In the genomic region with DNA sequence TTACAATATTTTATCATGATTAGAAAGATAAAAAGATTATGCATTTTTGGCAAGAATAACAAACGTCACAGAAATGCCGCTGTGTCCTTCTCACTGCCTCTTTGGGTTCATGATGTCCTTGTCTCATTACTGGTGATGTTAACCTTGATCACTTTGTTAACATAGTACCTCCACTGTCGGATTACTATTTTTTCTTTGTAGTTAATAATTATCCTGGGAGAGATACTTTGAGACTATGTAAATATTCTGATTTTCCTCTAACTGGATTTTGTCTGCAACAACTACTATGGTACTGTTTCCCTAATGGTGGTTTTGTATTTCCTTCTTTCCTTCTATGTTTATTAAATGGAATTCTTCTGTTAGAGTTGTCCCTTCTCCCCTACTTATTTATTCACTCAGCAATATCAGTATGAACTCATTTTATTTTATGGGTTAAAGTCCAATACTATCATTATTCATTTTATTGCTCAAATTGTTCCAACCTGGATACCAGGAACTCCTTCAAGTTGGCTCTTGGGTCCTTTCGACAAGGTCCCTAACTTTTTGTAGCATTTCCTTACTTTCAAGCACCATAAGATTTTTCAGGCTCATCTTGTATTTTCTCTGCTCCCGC, we compare ENCODE assay signal across 26 cellular contexts. TPM values are rescaled to one million over a fixed set of nuclear protein-coding genes. Genes with fewer than 3 reads are reported as not detected.
DNase-seq lines count a peak whose midpoint lies in the region; ATAC-seq and TF ChIP-seq lines count a peak whose summit lies in the region.
"Had no signal": no experiment of that assay in that cellular context is flagged by ENCODE, and none has a peak within 500 bp of the region (broad histone marks: within the 10 kb centered on the region; RNA-seq: fewer than 3 reads in every experiment).

No MANE protein-coding gene starts in this region.

- POLR2A ChIA-PET in activated B cell treated with CpG ODN at 0.5 μM for 24 hours (lab: Charles Lee): no interaction called here

- ATAC-seq in activated B cell treated with CpG ODN at 0.5 μM for 24 hours (ENCODE audit: low read depth) (no peak), gastrocnemius medialis (no peak)
- ATAC-seq: PC-3; stimulated activated memory B cell treated with anti-CD40 and anti-IgM and Interleukin-4, amounts not matched to agents 10 μg/mL and 1 μg/mL and 100 μg/mL, for 72 hours had no signal

- H4K20me1 ChIP-seq in hepatocyte (ENCODE audit: insufficient read depth, poor library complexity, severe bottlenecking): peaks cover 54% of the 10 kb centered on the region

- peaks cover 52% of the 10 kb centered on the region for H3K4me1 Mint-ChIP-seq in activated B cell treated with CpG ODN at 0.5 μM for 24 hours

- CTCF ChIA-PET in activated B cell treated with CpG ODN at 0.5 μM for 24 hours (lab: Charles Lee): no interaction called here

- no peaks in the 10 kb centered on the region for H3K9me2 ChIP-seq in hepatocyte (replicated peaks; ENCODE audit: insufficient read depth)

- H3K9me3 ChIP-seq in hepatocyte (ENCODE audit: low read depth): no peaks in the 10 kb centered on the region
- H3K9me3 ChIP-seq in gastrocnemius medialis: no peaks in the 10 kb centered on the region
- no peaks in the 10 kb centered on the region for H3K9me3 ChIP-seq in HAP-1
- H3K9me3 ChIP-seq: sigmoid colon, suprapubic skin had no signal

- H3K79me2 ChIP-seq in hepatocyte: peaks cover 87% of the 10 kb centered on the region

- in situ Hi-C loops in gastrocnemius medialis (cut with MboI; ENCODE audit: low sequenced_read_pairs in 4 of 4): loop anchor here in 2 of 4 donors (10.0 kb wide), 2 partner anchors 81 to 291 kb away; a partner anchor contains a TSS
- in situ Hi-C loops in HAP-1 (cut with MboI; ENCODE audit: low sequenced_read_pairs): loop anchor here (5.0 kb wide), 1 partner anchor 299 kb away; no protein-coding TSS in a partner anchor

- H3K27ac Mint-ChIP-seq in activated B cell treated with CpG ODN at 0.5 μM for 24 hours: peak overlapping the region; percentile 27
- H3K27ac Mint-ChIP-seq: activated naive CD4-positive, alpha-beta T cell treated with anti-CD3 and anti-CD28 coated beads, Interleukin-2, amount 50 U/mL, for 24 hours; activated T-cell treated with anti-CD3 and anti-CD28 coated beads, Interleukin-2, amount 50 U/mL, for 24 hours; nephron progenitor cell had no signal

- H3K36me3 ChIP-seq in hepatocyte (replicated peaks; ENCODE audit: insufficient read depth, low read depth) (no peaks in the 10 kb centered on the region), gastrocnemius medialis (peaks cover 0 to 42% of the 10 kb centered on the region in 2 donors), HAP-1 (replicated peaks) (peaks cover 12% of the 10 kb centered on the region)

- H3K36me3 Mint-ChIP-seq in activated B cell treated with CpG ODN at 0.5 μM for 24 hours (ENCODE audit: low read depth): peaks cover 39% of the 10 kb centered on the region

- no peaks in the 10 kb centered on the region for H3K27me3 Mint-ChIP-seq in activated B cell treated with CpG ODN at 0.5 μM for 24 hours
- H3K27me3 Mint-ChIP-seq: activated naive CD4-positive, alpha-beta T cell treated with anti-CD3 and anti-CD28 coated beads, Interleukin-2, amount 50 U/mL, for 24 hours; activated T-cell treated with anti-CD3 and anti-CD28 coated beads, Interleukin-2, amount 50 U/mL, for 24 hours; CD8-positive, alpha-beta memory T cell; stimulated activated memory B cell treated with anti-CD40 and anti-IgM and Interleukin-4, amounts not matched to agents 10 μg/mL and 1 μg/mL and 100 μg/mL, for 72 hours had no signal

- peaks cover 29% of the 10 kb centered on the region for H3K4me1 ChIP-seq in hepatocyte (ENCODE audit: insufficient read depth)
- peaks cover 43 to 63% of the 10 kb centered on the region in 2 donors for H3K4me1 ChIP-seq in gastrocnemius medialis
- H3K4me1 ChIP-seq in HAP-1: peaks cover 11% of the 10 kb centered on the region

- H3K27me3 ChIP-seq in hepatocyte (no peaks in the 10 kb centered on the region), gastrocnemius medialis (no peaks in the 10 kb centered on the region), HAP-1 (ENCODE audit: low read depth) (no peaks in the 10 kb centered on the region)
- H3K27me3 ChIP-seq: sigmoid colon, suprapubic skin had no signal

- TF ChIP-seq CTCF in activated B cell treated with CpG ODN at 0.5 μM for 24 hours (IDR thresholded peaks at IDR 0.05) (no peak), hepatocyte (IDR thresholded peaks at IDR 0.05; ENCODE audit: poor library complexity) (no peak), gastrocnemius medialis (IDR thresholded peaks at IDR 0.05 in 4 of 5, conservative IDR thresholded peaks at IDR 0.05 in 1 of 5) (no peak)

- DNase-seq in DMS53 treated with DMSO at 0.1 percent for 48 hours (lab: John Stamatoyannopoulos, UW; ENCODE audit: unreplicated experiment) (peak; percentile 65), activated B cell treated with CpG ODN at 0.5 μM for 24 hours (no peak), hepatocyte (ENCODE audit: low spot score) (no peak), gastrocnemius medialis (no peak), cerebellum (ENCODE audit: low spot score) (no peak), NOMO-1 (lab: John Stamatoyannopoulos, UW; ENCODE audit: unreplicated experiment in 2 of 2) (no peak), HAP-1 (ENCODE audit: low spot score in 2 of 2) (no peak)
- DNase-seq in stimulated activated CD4-positive, alpha-beta T cell treated with anti-CD3 and anti-CD28 coated beads, Interleukin-15, amount 100 ng/mL, for 24 hours: no peak
- DNase-seq: activated CD4-positive, alpha-beta T cell treated with anti-CD3 and anti-CD28 coated beads for 1 hour; activated T-cell treated with anti-CD3 and anti-CD28 coated beads, Interleukin-2, amount 50 U/mL, for 24 hours; aorta; CD8-positive, alpha-beta memory T cell; cerebellar nuclear complex; DMS79 treated with DMSO at 0.1 percent for 48 hours; effector memory CD4-positive, alpha-beta T cell; KBM-7; midbrain; NCI-H187; NCI-H774; nephron progenitor cell; PC-3; SHP77; sigmoid colon had no signal

- 68% methylated on average over 5 of the region's 5 CpGs for WGBS in hepatocyte (ENCODE audit: low lambda C conversion rate, missing lambda C conversion rate)

- H3K4me3 ChIP-seq in hepatocyte: no peak overlapping the region
- peak overlapping the region in 1 of 4 donors; percentile 86 for H3K4me3 ChIP-seq in gastrocnemius medialis
- H3K4me3 ChIP-seq in HAP-1: no peak overlapping the region
- H3K4me3 ChIP-seq: sigmoid colon, suprapubic skin had no signal

- no peaks in the 10 kb centered on the region for H3K9me3 Mint-ChIP-seq in activated B cell treated with CpG ODN at 0.5 μM for 24 hours
- H3K9me3 Mint-ChIP-seq: activated naive CD4-positive, alpha-beta T cell treated with anti-CD3 and anti-CD28 coated beads, Interleukin-2, amount 50 U/mL, for 24 hours; activated T-cell treated with anti-CD3 and anti-CD28 coated beads, Interleukin-2, amount 50 U/mL, for 24 hours; CD8-positive, alpha-beta memory T cell; nephron progenitor cell; stimulated activated memory B cell treated with anti-CD40 and anti-IgM and Interleukin-4, amounts not matched to agents 10 μg/mL and 1 μg/mL and 100 μg/mL, for 72 hours had no signal

- no peak for TF ChIP-seq POLR2A in gastrocnemius medialis (IDR thresholded peaks at IDR 0.05)

- H3K4me3 Mint-ChIP-seq in activated B cell treated with CpG ODN at 0.5 μM for 24 hours: no peak overlapping the region
- H3K4me3 Mint-ChIP-seq: activated naive CD4-positive, alpha-beta T cell treated with anti-CD3 and anti-CD28 coated beads, Interleukin-2, amount 50 U/mL, for 24 hours; activated T-cell treated with anti-CD3 and anti-CD28 coated beads, Interleukin-2, amount 50 U/mL, for 24 hours; nephron progenitor cell; stimulated activated memory B cell treated with anti-CD40 and anti-IgM and Interleukin-4, amounts not matched to agents 10 μg/mL and 1 μg/mL and 100 μg/mL, for 72 hours had no signal

- H3K27ac ChIP-seq in hepatocyte: peak overlapping the region; percentile 82
- peak overlapping the region; percentile 67 to 87 (median 82) for H3K27ac ChIP-seq in gastrocnemius medialis
- H3K27ac ChIP-seq: sigmoid colon, suprapubic skin had no signal

- no peak overlapping the region for H2AFZ ChIP-seq in hepatocyte

- H3K4me2 ChIP-seq in hepatocyte: peak overlapping the region; percentile 81

- intact Hi-C loops in activated B cell treated with CpG ODN at 0.5 μM for 24 hours (cut with micrococcal nuclease) (no loop called here), gastrocnemius medialis (cut with DNase I; ENCODE audit: low total_unique reads) (no loop called here)

RNA-seq across cellular contexts. Expression of a gene that starts 4.1 kb away (rescaled TPM):
- 41.4 and 49.4 TPM in 2 replicates for total RNA-seq in activated B cell treated with CpG ODN at 0.5 μM for 24 hours
- 158 TPM in 2 replicates for total RNA-seq in hepatocyte
- 36.6 and 38.6 TPM in 2 replicates for polyA plus RNA-seq in hepatocyte
- total RNA-seq in gastrocnemius medialis: 100 to 1,000 TPM in 3 of 4 donors, 10 to 100 TPM in 1; 78.7 to 274 (median 129) TPM
- 58.3 TPM for total RNA-seq in cerebellum

RNA-seq across cellular contexts. Expression of a gene that starts 8.6 kb away (rescaled TPM):
- total RNA-seq in activated B cell treated with CpG ODN at 0.5 μM for 24 hours (42.3 and 46.6 TPM in 2 replicates), hepatocyte (36.1 and 45.6 TPM in 2 replicates), gastrocnemius medialis (100 to 1,000 TPM in 1 of 4 donors, 10 to 100 TPM in 3; 66.1 to 148 (median 68.8) TPM), cerebellum (19.1 TPM)
- polyA plus RNA-seq in hepatocyte: 18.8 and 25.9 TPM in 2 replicates
